1 cellular context compared by ENCODE assay signal in genomic region chr11:85526564-85526963, GRCh38.
TF ChIP-seq lines count a peak whose summit lies in the region.

No MANE protein-coding gene starts in this region.

TF ChIP-seq in HepG2, 621 proteins besides CTCF, POLR2A, EP300 and RAD21 (continued from another document):
- no peak for TF ChIP-seq IRF1 (CRISPR knock-in tag; IDR thresholded peaks at IDR 0.05; ENCODE audit: low read depth)
- TF ChIP-seq ZNF660 (CRISPR knock-in tag; IDR thresholded peaks at IDR 0.05; ENCODE audit: borderline replicate concordance, low read depth), result no peak
- TF ChIP-seq ZNF253 (CRISPR knock-in tag; IDR thresholded peaks at IDR 0.05; ENCODE audit: borderline replicate concordance), result no peak
- no peak for TF ChIP-seq SRSF1 (optimal IDR thresholded peaks at IDR 0.05; ENCODE audit: low read depth, low read length)
- TF ChIP-seq TEAD3 (CRISPR knock-in tag; optimal IDR thresholded peaks at IDR 0.05; ENCODE audit: borderline replicate concordance), result no peak
- TF ChIP-seq ZNF333 (CRISPR knock-in tag; IDR thresholded peaks at IDR 0.05; ENCODE audit: borderline replicate concordance), result no peak
- TF ChIP-seq TEF (CRISPR knock-in tag; IDR thresholded peaks at IDR 0.05), result no peak
